9 cellular contexts compared by ENCODE assay signal in the genomic region with DNA sequence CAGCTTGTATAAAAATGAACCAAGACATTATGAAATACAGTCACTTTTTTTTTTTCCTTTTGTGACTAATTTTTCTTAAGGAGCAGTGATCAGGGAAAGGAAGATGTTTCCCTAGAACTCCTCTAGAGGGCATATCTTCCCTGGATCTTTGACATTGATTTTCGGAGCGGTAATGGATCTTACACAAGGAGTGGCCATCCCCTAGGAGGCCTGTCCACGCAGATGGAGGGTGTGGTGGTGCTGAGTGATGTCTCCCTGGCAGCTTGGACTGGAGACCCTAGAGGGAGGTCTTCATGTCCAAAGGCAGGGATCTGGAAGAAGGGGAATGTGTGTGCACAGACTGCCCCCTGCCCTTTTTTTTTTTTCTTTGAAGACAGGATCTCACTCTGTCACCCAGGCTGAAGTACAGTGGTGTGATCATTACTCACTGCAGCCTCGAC. TPM values are rescaled to one million over a fixed set of nuclear protein-coding genes. Genes with fewer than 3 reads are reported as not detected.
DNase-seq lines count a peak whose midpoint lies in the region; FAIRE-seq and TF ChIP-seq lines count a peak whose summit lies in the region.
"Had no signal": no experiment of that assay in that cellular context is flagged by ENCODE, and none has a peak within 500 bp of the region (broad histone marks: within the 10 kb centered on the region; RNA-seq: fewer than 3 reads in every experiment).

No MANE protein-coding gene starts in this region.

- H3K79me2 ChIP-seq in keratinocyte (ENCODE audit: control insufficient read depth, insufficient read depth, low read length), result no peaks in the 10 kb centered on the region

- no peak for TF ChIP-seq POLR2A in vagina (IDR thresholded peaks at IDR 0.05)

- H3K9me1 ChIP-seq in keratinocyte (ENCODE audit: control insufficient read depth, extremely low read depth, insufficient read depth, low read length), result no peaks in the 10 kb centered on the region

- POLR2A ChIA-PET in HEK293 (lab: Yijun Ruan, JAX), result no interaction called here

- FAIRE-seq in keratinocyte (lab: Jason Lieb, UNC), result peak; percentile 29

- CTCF ChIA-PET in HEK293 (lab: Yijun Ruan, JAX), result interaction anchor here (0.6 to 1.5 kb wide), 13 partner anchors 10 to 306 kb away, joined by 3 to 7 read pairs (median 4); no protein-coding TSS in a partner anchor

- TF ChIP-seq CTCF in HEK293 (tag by site-specific recombination; IDR thresholded peaks at IDR 0.05), result peak; percentile 51; the same call in 1 of the 2 replicates
- peak; percentile 48 to 63 (median 49) for TF ChIP-seq CTCF in keratinocyte (optimal IDR thresholded peaks at IDR 0.05 in 1 of 3, IDR thresholded peaks at IDR 0.05 in 1 of 3, conservative IDR thresholded peaks at IDR 0.05 in 1 of 3; ENCODE audit: extremely low read depth in 1 of 3, insufficient read depth in 2 of 3, low read length in 3 of 3)
- TF ChIP-seq CTCF in vagina (IDR thresholded peaks at IDR 0.05), result peak in 1 of 3 experiments; percentile 16
- no peak for TF ChIP-seq CTCF in GM10266 (IDR thresholded peaks at IDR 0.05; ENCODE audit: control insufficient read depth, insufficient read depth, low read depth, missing control alignments)

- no peaks in the 10 kb centered on the region for H3K4me1 ChIP-seq in HEK293 (ENCODE audit: control insufficient read depth, insufficient read depth, low read length)
- H3K4me1 ChIP-seq in keratinocyte (ENCODE audit: control insufficient read depth, extremely low read depth, insufficient read depth, low read length), result no peaks in the 10 kb centered on the region
- H3K4me1 ChIP-seq in vagina, result no peaks in the 10 kb centered on the region
- H3K4me1 ChIP-seq: SJSA1 had no signal

- no peak overlapping the region for H3K27ac ChIP-seq in HEK293 (ENCODE audit: extremely low read depth, low read depth, low read length)
- H3K27ac ChIP-seq in keratinocyte (ENCODE audit: control insufficient read depth, insufficient read depth, low read length), result no peak overlapping the region
- no peak overlapping the region for H3K27ac ChIP-seq in vagina
- H3K27ac ChIP-seq: SJSA1 had no signal

- intact Hi-C loops in vagina (cut with DNase I), result no loop called here

- no peak overlapping the region for H3K9ac ChIP-seq in keratinocyte (ENCODE audit: control insufficient read depth, extremely low read depth, insufficient read depth, low read length)

- no peak overlapping the region for H3K4me3 ChIP-seq in HEK293 (ENCODE audit: low read depth, low read length)
- no peak overlapping the region for H3K4me3 ChIP-seq in keratinocyte (ENCODE audit: control insufficient read depth in 2 of 3, extremely low read depth in 1 of 3, insufficient read depth in 2 of 3, low read depth in 1 of 3, low read length in 3 of 3)
- H3K4me3 ChIP-seq in vagina, result no peak overlapping the region
- H3K4me3 ChIP-seq: SJSA1 had no signal

- dilution Hi-C loops in keratinocyte (cut with MboI; ENCODE audit: extremely low pct_ligation_motif_present, low sequenced_read_pairs), result no loop called here

- no peak overlapping the region for H3K4me2 ChIP-seq in keratinocyte (ENCODE audit: control insufficient read depth, extremely low read depth, insufficient read depth, low read depth, low read length)

- H3K9me3 ChIP-seq in HEK293 (ENCODE audit: control insufficient read depth, insufficient read depth, low read depth, low read length), result no peaks in the 10 kb centered on the region
- H3K9me3 ChIP-seq in keratinocyte (ENCODE audit: control insufficient read depth, low read depth, low read length), result no peaks in the 10 kb centered on the region
- H3K9me3 ChIP-seq in vagina, result no peaks in the 10 kb centered on the region
- H3K9me3 ChIP-seq: SJSA1 had no signal

- no peaks in the 10 kb centered on the region for H3K27me3 ChIP-seq in keratinocyte (ENCODE audit: control insufficient read depth, extremely low read depth, insufficient read depth, low read length)
- no peaks in the 10 kb centered on the region for H3K27me3 ChIP-seq in vagina
- H3K27me3 ChIP-seq: SJSA1 had no signal

- H2AFZ ChIP-seq in keratinocyte (ENCODE audit: control insufficient read depth, low read length), result peak overlapping the region; percentile 52

- H4K20me1 ChIP-seq in keratinocyte (ENCODE audit: control insufficient read depth, extremely low read depth, insufficient read depth, low read length), result no peaks in the 10 kb centered on the region

- DNase-seq in 8988T, result peak; percentile 49
- DNase-seq in astrocyte of the hippocampus (ENCODE audit: low read depth, low spot score), result peak; percentile 40
- DNase-seq in keratinocyte (ENCODE audit: low read depth, low spot score), result no peak
- no peak for DNase-seq in NCI-H1092 treated with DMSO at 0.1 percent for 48 hours (lab: John Stamatoyannopoulos, UW)
- DNase-seq in vagina (ENCODE audit: extremely low spot score in 2 of 2), result no peak
- DNase-seq in GM10266 (ENCODE audit: extremely low spot score), result no peak
- no peak for DNase-seq in NCI-H2081 treated with DMSO at 0.1 percent for 48 hours (lab: John Stamatoyannopoulos, UW)

- H3K36me3 ChIP-seq in HEK293 (ENCODE audit: control insufficient read depth in 2 of 2, insufficient read depth in 1 of 2, low read length in 2 of 2) (no peaks in the 10 kb centered on the region), keratinocyte (ENCODE audit: control insufficient read depth in 2 of 2, extremely low read depth in 1 of 2, insufficient read depth in 2 of 2, low read length in 2 of 2) (no peaks in the 10 kb centered on the region), vagina (no peaks in the 10 kb centered on the region)
- H3K36me3 ChIP-seq: SJSA1 had no signal

TF ChIP-seq in HEK293, 187 proteins besides CTCF, POLR2A, EP300 and RAD21:
- TF ChIP-seq ZBTB8A (tag by site-specific recombination; IDR thresholded peaks at IDR 0.05), result no peak
- TF ChIP-seq PRDM1 (tag by site-specific recombination; IDR thresholded peaks at IDR 0.05), result peak; percentile 23; the same call in 1 of the 2 replicates
TF ChIP-seq in HEK293: peak in this region for 1.

RNA-seq across cellular contexts. Expression of gene KIFC1, which starts 7.0 kb away (rescaled TPM):
- polyA plus RNA-seq in keratinocyte, result 5.7 to 20.0 TPM (median 17.3 TPM) in 3 replicates
- polyA plus RNA-seq in keratinocyte (2011; ENCODE audit: low read depth), result 0.61 TPM
- polyA plus RNA-seq in keratinocyte (2011; cell fraction: cytosol; rRNA removed), result 3.5 and 5.2 TPM in 2 replicates
- polyA plus RNA-seq in keratinocyte (2011; cell fraction: nucleus; rRNA removed), result 6.6 and 7.9 TPM in 2 replicates
- 0.31 and 16.9 TPM in 2 replicates for polyA plus RNA-seq in keratinocyte (2012; ENCODE audit: low replicate concordance)
- 5.1 to 15.2 TPM (median 13.9 TPM) in 3 replicates for polyA minus RNA-seq in keratinocyte
- 5.8 TPM for polyA minus RNA-seq in keratinocyte (2011; cell fraction: cytosol; rRNA and poly(A)+ RNA removed)
- 4.7 and 5.0 TPM in 2 replicates for polyA minus RNA-seq in keratinocyte (2011; cell fraction: nucleus; rRNA and poly(A)+ RNA removed)
- 27.5 TPM for total RNA-seq in vagina

RNA-seq across cellular contexts. Expression of gene PHF1, which starts 26.2 kb away (rescaled TPM):
- polyA plus RNA-seq in keratinocyte, result 15.2 to 17.1 TPM (median 15.8 TPM) in 3 replicates
- 7.6 TPM for polyA plus RNA-seq in keratinocyte (2011; ENCODE audit: low read depth)
- 9.1 and 12.6 TPM in 2 replicates for polyA plus RNA-seq in keratinocyte (2011; cell fraction: cytosol; rRNA removed)
- 50.2 and 55.7 TPM in 2 replicates for polyA plus RNA-seq in keratinocyte (2011; cell fraction: nucleus; rRNA removed)
- 12.6 and 24.1 TPM in 2 replicates for polyA plus RNA-seq in keratinocyte (2012; ENCODE audit: low replicate concordance)
- 7.9 to 14.9 TPM (median 11.1 TPM) in 3 replicates for polyA minus RNA-seq in keratinocyte
- 9.2 TPM for polyA minus RNA-seq in keratinocyte (2011; cell fraction: cytosol; rRNA and poly(A)+ RNA removed)
- 5.5 and 10.0 TPM in 2 replicates for polyA minus RNA-seq in keratinocyte (2011; cell fraction: nucleus; rRNA and poly(A)+ RNA removed)
- total RNA-seq in vagina, result 73.2 TPM

RNA-seq across cellular contexts. Expression of gene CUTA, which starts 33.3 kb away (rescaled TPM):
- 119 to 246 TPM (median 178 TPM) in 3 replicates for polyA plus RNA-seq in keratinocyte
- polyA plus RNA-seq in keratinocyte (2011; ENCODE audit: low read depth), result 13.0 TPM
- polyA plus RNA-seq in keratinocyte (2011; cell fraction: cytosol; rRNA removed), result 222 and 276 TPM in 2 replicates
- polyA plus RNA-seq in keratinocyte (2011; cell fraction: nucleus; rRNA removed), result 188 and 225 TPM in 2 replicates
- polyA plus RNA-seq in keratinocyte (2012; ENCODE audit: low replicate concordance), result 238 and 287 TPM in 2 replicates
- 116 to 126 TPM (median 120 TPM) in 3 replicates for polyA minus RNA-seq in keratinocyte
- polyA minus RNA-seq in keratinocyte (2011; cell fraction: cytosol; rRNA and poly(A)+ RNA removed), result 145 TPM
- 53.3 and 55.0 TPM in 2 replicates for polyA minus RNA-seq in keratinocyte (2011; cell fraction: nucleus; rRNA and poly(A)+ RNA removed)
- 73.2 TPM for total RNA-seq in vagina

RNA-seq across cellular contexts. Expression of gene SYNGAP1, which starts 35.3 kb away (rescaled TPM):
- 2.1 to 2.9 TPM (median 2.8 TPM) in 3 replicates for polyA plus RNA-seq in keratinocyte
- polyA plus RNA-seq in keratinocyte (2011; ENCODE audit: low read depth), result 1.1 TPM
- polyA plus RNA-seq in keratinocyte (2011; cell fraction: cytosol; rRNA removed), result 1.2 and 1.9 TPM in 2 replicates
- polyA plus RNA-seq in keratinocyte (2011; cell fraction: nucleus; rRNA removed), result 18.2 and 25.5 TPM in 2 replicates
- polyA plus RNA-seq in keratinocyte (2012; ENCODE audit: low replicate concordance), result 3.4 and 10.9 TPM in 2 replicates
- 4.1 to 5.7 TPM (median 5.4 TPM) in 3 replicates for polyA minus RNA-seq in keratinocyte
- 0.96 TPM for polyA minus RNA-seq in keratinocyte (2011; cell fraction: cytosol; rRNA and poly(A)+ RNA removed)
- polyA minus RNA-seq in keratinocyte (2011; cell fraction: nucleus; rRNA and poly(A)+ RNA removed), result 4.3 and 10.1 TPM in 2 replicates
- 16.0 TPM for total RNA-seq in vagina

Comparison
In these comparisons a context has a peak if more than half of its experiments do, and no peak if none do; other contexts are left out.
1. DNase-seq: peak in 8988T (single experiment) and astrocyte of the hippocampus (single experiment); none in keratinocyte (single experiment), NCI-H1092 treated with DMSO at 0.1 percent for 48 hours (single experiment), vagina (0 of 2), GM10266 (single experiment) and NCI-H2081 treated with DMSO at 0.1 percent for 48 hours (single experiment).